ENCODE assay signal across 21 cellular contexts in genomic region chr2:120556908-120557307, GRCh38.
DNase-seq lines count a peak whose midpoint lies in the region; ATAC-seq and TF ChIP-seq lines count a peak whose summit lies in the region.
"Had no signal": no experiment of that assay in that cellular context is flagged by ENCODE, and none has a peak within 500 bp of the region (broad histone marks: within the 10 kb centered on the region; RNA-seq: fewer than 3 reads in every experiment).

No MANE protein-coding gene starts in this region.

- no peak for ATAC-seq in GM18498 (IDR thresholded peaks at IDR 0.05; ENCODE audit: unreplicated experiment)
- ATAC-seq in stimulated activated naive CD8-positive, alpha-beta T cell treated with anti-CD3 and anti-CD28 coated beads, Interleukin-15, amount 100 ng/mL, for 72 hours: no peak
- no peak for ATAC-seq in GM19452 (IDR thresholded peaks at IDR 0.05; ENCODE audit: unreplicated experiment)
- ATAC-seq: CD8-positive, alpha-beta T cell had no signal

- H3K79me2 ChIP-seq in OCI-LY7 (ENCODE audit: insufficient read depth, low read depth, low read length): no peaks in the 10 kb centered on the region

- H3K4me1 Mint-ChIP-seq in progenitor cell of endocrine pancreas (ENCODE audit: low read depth): peaks cover 26% of the 10 kb centered on the region
- peaks cover 7% of the 10 kb centered on the region for H3K4me1 Mint-ChIP-seq in stimulated activated naive CD8-positive, alpha-beta T cell treated with anti-CD3 and anti-CD28 coated beads, Interleukin-15, amount 100 ng/mL, for 72 hours

- no peak overlapping the region for H3K4me3 ChIP-seq in breast epithelium
- H3K4me3 ChIP-seq in Jurkat, Clone E6-1 (ENCODE audit: low read length): no peak overlapping the region
- no peak overlapping the region for H3K4me3 ChIP-seq in OCI-LY7 (ENCODE audit: low read depth, low read length, poor library complexity, severe bottlenecking)
- H3K4me3 ChIP-seq: BLaER1 treated with 17β-estradiol and CSF1 and Interleukin-3, amounts not matched to agents 10 nM and 100 nM; HAP-1; Peyer's patch had no signal

- H3K9me3 ChIP-seq in breast epithelium (no peaks in the 10 kb centered on the region), OCI-LY7 (ENCODE audit: low read length) (no peaks in the 10 kb centered on the region)
- H3K9me3 ChIP-seq: BLaER1 treated with 17β-estradiol and CSF1 and Interleukin-3, amounts not matched to agents 10 nM and 100 nM; HAP-1; Peyer's patch had no signal

- H3K27me3 ChIP-seq in breast epithelium: no peaks in the 10 kb centered on the region
- H3K27me3 ChIP-seq: BLaER1 treated with 17β-estradiol and CSF1 and Interleukin-3, amounts not matched to agents 10 nM and 100 nM; Peyer's patch had no signal

- H3K27me3 Mint-ChIP-seq in progenitor cell of endocrine pancreas: peaks cover 41% of the 10 kb centered on the region
- H3K27me3 Mint-ChIP-seq in stimulated activated naive CD8-positive, alpha-beta T cell treated with anti-CD3 and anti-CD28 coated beads, Interleukin-15, amount 100 ng/mL, for 72 hours: peaks cover 50% of the 10 kb centered on the region

- H3K4me1 ChIP-seq in breast epithelium: peaks cover 1 to 4% of the 10 kb centered on the region in 2 donors
- no peaks in the 10 kb centered on the region for H3K4me1 ChIP-seq in OCI-LY7 (ENCODE audit: insufficient read depth, low read length, poor library complexity, severe bottlenecking)
- H3K4me1 ChIP-seq: HAP-1 had no signal

- H3K36me3 Mint-ChIP-seq in progenitor cell of endocrine pancreas (ENCODE audit: insufficient read depth): no peaks in the 10 kb centered on the region
- H3K36me3 Mint-ChIP-seq: CD8-positive, alpha-beta T cell had no signal

- DNase-seq in T47D (ENCODE audit: low read depth in 1 of 2, low spot score in 1 of 2) (peak; percentile 48 to 88), breast epithelium (ENCODE audit: low spot score in 2 of 2) (no peak), OCI-LY7 (ENCODE audit: low spot score) (peak; percentile 23), progenitor cell of endocrine pancreas (ENCODE audit: low spot score, unreplicated experiment) (no peak)
- DNase-seq in Jurkat, Clone E6-1 (ENCODE audit: low read depth, low spot score): peak; percentile 37
- DNase-seq in stimulated activated naive CD8-positive, alpha-beta T cell treated with anti-CD3 and anti-CD28 coated beads, Interleukin-15, amount 100 ng/mL, for 72 hours: no peak
- DNase-seq: CD8-positive, alpha-beta T cell; DMS79; KG1; MV-4-11; NCI-H1417; NCI-H1930; NCI-H2171; NCI-H774; Peyer's patch; Right ventricle myocardium superior; SW 1271 had no signal

- H4K20me1 ChIP-seq in OCI-LY7 (ENCODE audit: insufficient read depth, low read length): no peaks in the 10 kb centered on the region
- H4K20me1 ChIP-seq: BLaER1 treated with 17β-estradiol and CSF1 and Interleukin-3, amounts not matched to agents 10 nM and 100 nM had no signal

- POLR2A ChIA-PET in OCI-LY7 (lab: Charles Lee): interaction anchor here (0.6 kb wide), 1 partner anchor 1320 kb away, joined by 3 read pairs; no protein-coding TSS in a partner anchor

- peak overlapping the region; percentile 17 for H3K27ac Mint-ChIP-seq in progenitor cell of endocrine pancreas
- no peak overlapping the region for H3K27ac Mint-ChIP-seq in stimulated activated naive CD8-positive, alpha-beta T cell treated with anti-CD3 and anti-CD28 coated beads, Interleukin-15, amount 100 ng/mL, for 72 hours
- H3K27ac Mint-ChIP-seq: CD8-positive, alpha-beta T cell had no signal

- intact Hi-C loops in breast epithelium (cut with DNase I; ENCODE audit: low total_unique reads): no loop called here
- intact Hi-C loops in OCI-LY7 (cut with micrococcal nuclease; ENCODE audit: unreplicated experiment): no loop called here

- H2AFZ ChIP-seq in OCI-LY7 (ENCODE audit: low read length): no peak overlapping the region

- no peak overlapping the region for H3K4me3 Mint-ChIP-seq in progenitor cell of endocrine pancreas (ENCODE audit: low read depth)
- no peak overlapping the region for H3K4me3 Mint-ChIP-seq in stimulated activated naive CD8-positive, alpha-beta T cell treated with anti-CD3 and anti-CD28 coated beads, Interleukin-15, amount 100 ng/mL, for 72 hours
- H3K4me3 Mint-ChIP-seq: CD8-positive, alpha-beta T cell had no signal

- H3K9me3 Mint-ChIP-seq in progenitor cell of endocrine pancreas (ENCODE audit: low read depth): no peaks in the 10 kb centered on the region
- H3K9me3 Mint-ChIP-seq in stimulated activated naive CD8-positive, alpha-beta T cell treated with anti-CD3 and anti-CD28 coated beads, Interleukin-15, amount 100 ng/mL, for 72 hours: no peaks in the 10 kb centered on the region
- H3K9me3 Mint-ChIP-seq: CD8-positive, alpha-beta T cell had no signal

- in situ Hi-C loops in T47D (cut with HindIII; ENCODE audit: low pct_unique_long_range_greater_than_20kb, low sequenced_read_pairs): no loop called here

- no TSS peak for BruUV-seq in OCI-LY7 (replicated peaks; lab: Mats Ljungman, UMichigan)

- no peak for TF ChIP-seq POLR2A in breast epithelium (IDR thresholded peaks at IDR 0.05)

- H3K4me2 ChIP-seq in OCI-LY7 (ENCODE audit: low read length): 0 out of 2 replicates have a peak overlapping the region, but pooled peaks have one; percentile 29
- H3K4me2 ChIP-seq: BLaER1 treated with 17β-estradiol and CSF1 and Interleukin-3, amounts not matched to agents 10 nM and 100 nM had no signal

- CTCF ChIA-PET in OCI-LY7 (lab: Charles Lee; ENCODE audit: unreplicated experiment): no interaction called here

- TF ChIP-seq CTCF in breast epithelium (IDR thresholded peaks at IDR 0.05): no peak
- TF ChIP-seq CTCF in OCI-LY7 (conservative IDR thresholded peaks at IDR 0.05; ENCODE audit: low read length): no peak
- no peak for TF ChIP-seq CTCF in progenitor cell of endocrine pancreas (IDR thresholded peaks at IDR 0.05; ENCODE audit: unreplicated experiment)

- H3K36me3 ChIP-seq in breast epithelium (no peaks in the 10 kb centered on the region), OCI-LY7 (ENCODE audit: insufficient read depth, low read length) (no peaks in the 10 kb centered on the region)
- H3K36me3 ChIP-seq: BLaER1 treated with 17β-estradiol and CSF1 and Interleukin-3, amounts not matched to agents 10 nM and 100 nM; HAP-1; Peyer's patch had no signal

- H3K9me2 ChIP-seq in OCI-LY7 (ENCODE audit: insufficient read depth, low read length): no peaks in the 10 kb centered on the region

- H3K27ac ChIP-seq in breast epithelium: peak overlapping the region in 1 of 2 donors; percentile 6
- H3K27ac ChIP-seq in OCI-LY7 (ENCODE audit: low read depth, low read length, poor library complexity, severe bottlenecking): no peak overlapping the region
- H3K27ac ChIP-seq: BLaER1 treated with 17β-estradiol and CSF1 and Interleukin-3, amounts not matched to agents 10 nM and 100 nM; Peyer's patch had no signal

Comparison
In these comparisons a context has a peak if more than half of its experiments do, and no peak if none do; other contexts are left out.
1. DNase-seq: peak in T47D (2 of 2), Jurkat, Clone E6-1 (single experiment) and OCI-LY7 (single experiment); none in breast epithelium (0 of 2), progenitor cell of endocrine pancreas (single experiment) and stimulated activated naive CD8-positive, alpha-beta T cell treated with anti-CD3 and anti-CD28 coated beads, Interleukin-15, amount 100 ng/mL, for 72 hours (0 of 2).